21 cellular contexts compared by ENCODE assay signal in the genomic region with DNA sequence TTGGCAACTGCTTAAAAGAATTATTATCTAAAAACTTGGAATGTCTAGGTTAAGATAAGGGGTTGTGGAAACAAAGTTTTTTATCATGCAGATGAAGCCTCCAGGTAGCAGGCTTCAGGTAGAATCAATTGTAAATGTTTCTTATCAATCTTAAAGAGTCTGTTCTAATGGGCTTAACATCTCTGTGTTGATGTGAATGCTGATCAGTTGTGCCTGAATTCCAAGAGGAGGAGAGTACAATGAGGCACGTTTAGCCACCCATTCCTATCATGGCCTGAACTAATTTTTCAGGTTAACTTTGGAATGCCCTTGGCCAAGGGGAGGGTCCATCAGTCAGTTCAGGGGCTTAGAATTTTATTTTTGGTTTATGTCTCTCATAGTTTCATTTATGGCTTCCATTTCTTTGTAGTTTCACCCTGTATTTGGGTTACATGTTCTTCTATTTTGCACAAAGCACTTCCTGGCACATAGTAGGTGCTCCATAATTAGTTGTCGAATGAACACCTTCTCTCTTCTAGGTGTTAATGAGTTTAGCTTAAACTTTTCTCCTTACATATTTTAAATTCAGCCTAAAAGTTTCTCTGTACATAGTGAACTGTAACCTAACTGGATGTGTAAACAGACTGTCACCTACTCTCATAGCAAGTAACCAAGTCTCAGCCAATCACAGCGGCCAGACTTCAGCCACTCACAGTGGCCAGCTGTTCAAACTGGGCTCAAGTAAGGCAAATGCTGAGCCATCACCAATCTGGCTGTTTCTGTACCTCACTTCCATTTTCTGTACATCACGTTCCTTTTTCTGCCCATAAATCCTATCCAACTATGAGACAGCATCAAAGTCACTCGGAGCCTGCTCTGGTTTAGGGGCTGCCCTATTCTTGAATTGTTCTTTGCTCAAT. TPM values are rescaled to one million over a fixed set of nuclear protein-coding genes. Genes with fewer than 3 reads are reported as not detected.
DNase-seq lines count a peak whose midpoint lies in the region; ATAC-seq, FAIRE-seq and TF ChIP-seq lines count a peak whose summit lies in the region.
"Had no signal": no experiment of that assay in that cellular context is flagged by ENCODE, and none has a peak within 500 bp of the region (broad histone marks: within the 10 kb centered on the region; RNA-seq: fewer than 3 reads in every experiment).

No MANE protein-coding gene starts in this region.

- no peaks in the 10 kb centered on the region for H3K36me3 ChIP-seq in right lobe of liver
- no peaks in the 10 kb centered on the region for H3K36me3 ChIP-seq in HepG2 (replicated peaks in 1 of 2; ENCODE audit: control insufficient read depth in 1 of 2, insufficient read depth in 2 of 2, low read length in 2 of 2)
- H3K36me3 ChIP-seq: neural progenitor cell, uterus had no signal

- TF ChIP-seq RAD21 in HepG2 (CRISPR knock-in tag; IDR thresholded peaks at IDR 0.05) = no peak

- H3K27me3 ChIP-seq in right lobe of liver = no peaks in the 10 kb centered on the region
- H3K27me3 ChIP-seq in HepG2 (ENCODE audit: control insufficient read depth in 1 of 2, insufficient read depth in 2 of 2, low read length in 2 of 2) = peaks cover 0 to 2% of the 10 kb centered on the region in 2 experiments; a peak in 1 of 5 replicates
- H3K27me3 ChIP-seq: neural progenitor cell, stomach, uterus had no signal

- no peaks in the 10 kb centered on the region for H3K9me3 ChIP-seq in right lobe of liver
- no peaks in the 10 kb centered on the region for H3K9me3 ChIP-seq in HepG2 (ENCODE audit: low read length)
- no peaks in the 10 kb centered on the region for H3K9me3 ChIP-seq in T-helper 17 cell (ENCODE audit: control insufficient read depth, low read length, poor library complexity, severe bottlenecking)
- H3K9me3 ChIP-seq: heart right ventricle, stomach, uterus had no signal

- no peaks in the 10 kb centered on the region for H3K79me2 ChIP-seq in HepG2 (ENCODE audit: insufficient read depth, low read length)

- no peaks in the 10 kb centered on the region for H4K20me1 ChIP-seq in HepG2 (ENCODE audit: insufficient read depth, low read length)

- H3K9ac ChIP-seq in HepG2 (ENCODE audit: insufficient read depth, low read depth, low read length) = no peak overlapping the region
- H3K9ac ChIP-seq: neural progenitor cell had no signal

- TF ChIP-seq CTCF in right lobe of liver (IDR thresholded peaks at IDR 0.05) = no peak
- no peak for TF ChIP-seq CTCF in HepG2 (CRISPR knock-in tag; IDR thresholded peaks at IDR 0.05)

- 34% methylated on average over 4 of the region's 5 CpGs for WGBS in right lobe of liver (ENCODE audit: insufficient coverage, low coverage, low lambda C conversion rate, missing lambda C conversion rate)
- 3% methylated on average over 5 of the region's 5 CpGs for WGBS in HepG2 (ENCODE audit: low lambda C conversion rate)

- in situ Hi-C loops in HepG2 (cut with HindIII; ENCODE audit: extremely low pct_ligation_motif_present, low pct_unique_long_range_greater_than_20kb) = no loop called here

- CTCF ChIA-PET in HepG2 (lab: Yijun Ruan, JAX; ENCODE audit: low intra/inter-chr PET ratio, low total read pairs) = no interaction called here
- CTCF ChIA-PET in activated CD4-positive, alpha-beta T cell treated with anti-CD3 and anti-CD28 coated beads for 36 hours (lab: Charles Lee) = interaction anchor here (0.7 kb wide), 1 partner anchor 476 kb away, joined by 4 read pairs; no protein-coding TSS in a partner anchor

- H3K27ac ChIP-seq in right lobe of liver (no peak overlapping the region), HepG2 (ENCODE audit: extremely low read length, insufficient read depth, low read length) (no peak overlapping the region)
- H3K27ac ChIP-seq: neural progenitor cell, uterus, WERI-Rb-1 had no signal

- FAIRE-seq in HepG2 (lab: Jason Lieb, UNC) = no peak
- FAIRE-seq: bronchial epithelial cell had no signal

- no peak overlapping the region for H3K4me3 ChIP-seq in right lobe of liver
- H3K4me3 ChIP-seq in HepG2 (replicated peaks in 1 of 3; ENCODE audit: insufficient read depth in 1 of 3, low read depth in 2 of 3, low read length in 3 of 3) = no peak overlapping the region
- H3K4me3 ChIP-seq: heart right ventricle, neural progenitor cell, stomach, uterus had no signal

- no peaks in the 10 kb centered on the region for H3K27me3 Mint-ChIP-seq in T-helper 17 cell
- H3K27me3 Mint-ChIP-seq in activated CD4-positive, alpha-beta T cell treated with anti-CD3 and anti-CD28 coated beads for 36 hours = peaks cover 16% of the 10 kb centered on the region

- peak overlapping the region; percentile 82 for H3K27ac Mint-ChIP-seq in T-helper 17 cell
- no peak overlapping the region for H3K27ac Mint-ChIP-seq in activated CD4-positive, alpha-beta T cell treated with anti-CD3 and anti-CD28 coated beads for 36 hours
- H3K27ac Mint-ChIP-seq: activated naive CD8-positive, alpha-beta T cell treated with anti-CD3 and anti-CD28 coated beads, Interleukin-2, amount 50 U/mL, for 24 hours; activated T-helper 1 cell treated with anti-CD3 and anti-CD28 coated beads, Interleukin-12 subunit alpha, Interleukin-12 subunit beta, Interleukin-2, Interleukin-4 antibody, amounts not matched to agents 30 ng/mL and 10 ng/mL and 1 ng/mL, durations not matched to agents 14 hours and 24 hours and 36 hours; mesothelial cell of epicardium; neural progenitor cell had no signal

- H3K36me3 Mint-ChIP-seq in T-helper 17 cell (ENCODE audit: low read depth) = peaks cover 2% of the 10 kb centered on the region
- no peaks in the 10 kb centered on the region for H3K36me3 Mint-ChIP-seq in activated CD4-positive, alpha-beta T cell treated with anti-CD3 and anti-CD28 coated beads for 36 hours (ENCODE audit: low read depth)
- H3K36me3 Mint-ChIP-seq: mesothelial cell of epicardium, neural progenitor cell had no signal

- DNase-seq in right lobe of liver (no peak), HepG2 (ENCODE audit: low spot score) (no peak), T-helper 17 cell (no peak), medulla oblongata (ENCODE audit: extremely low spot score) (peak; percentile 22), inferior parietal cortex (ENCODE audit: extremely low spot score) (no peak)
- DNase-seq in activated CD4-positive, alpha-beta T cell treated with anti-CD3 and anti-CD28 coated beads for 36 hours = no peak
- no peak for DNase-seq in effector CD8-positive, alpha-beta T cell (lab: John Stamatoyannopoulos, UW)
- DNase-seq: activated naive CD8-positive, alpha-beta T cell treated with anti-CD3 and anti-CD28 coated beads, Interleukin-2, amount 50 U/mL, for 24 hours; COR-L47; effector CD4-positive, alpha-beta T cell; heart right ventricle; NK-92 treated with Interleukin-12 subunit alpha and Interleukin-12 subunit beta, amount 100 ng/mL, for 24 hours; stomach; uterus; WERI-Rb-1 had no signal

- TF ChIP-seq EP300 in HepG2 (IDR thresholded peaks at IDR 0.05; ENCODE audit: low read depth in 2 of 2, low read length in 2 of 2) = no peak
- TF ChIP-seq EP300 in HepG2 (CRISPR knock-in tag; IDR thresholded peaks at IDR 0.05; ENCODE audit: borderline replicate concordance) = no peak

- TF ChIP-seq POLR2A in right lobe of liver (IDR thresholded peaks at IDR 0.05) = no peak
- no peak for TF ChIP-seq POLR2A in HepG2 (IDR thresholded peaks at IDR 0.05; ENCODE audit: insufficient read depth in 1 of 2, low read depth in 2 of 2, low read length in 2 of 2)

- intact Hi-C loops in right lobe of liver (cut with DNase I) = no loop called here
- intact Hi-C loops in HepG2 (cut with micrococcal nuclease; ENCODE audit: unreplicated experiment) = no loop called here
- intact Hi-C loops in activated CD4-positive, alpha-beta T cell treated with anti-CD3 and anti-CD28 coated beads for 36 hours (cut with DNase I, micrococcal nuclease) = no loop called here

- no peaks in the 10 kb centered on the region for H3K9me3 Mint-ChIP-seq in activated CD4-positive, alpha-beta T cell treated with anti-CD3 and anti-CD28 coated beads for 36 hours (ENCODE audit: low read depth)
- H3K9me3 Mint-ChIP-seq: activated naive CD8-positive, alpha-beta T cell treated with anti-CD3 and anti-CD28 coated beads, Interleukin-2, amount 50 U/mL, for 24 hours; activated T-helper 1 cell treated with anti-CD3 and anti-CD28 coated beads, Interleukin-12 subunit alpha, Interleukin-12 subunit beta, Interleukin-2, Interleukin-4 antibody, amounts not matched to agents 30 ng/mL and 10 ng/mL and 1 ng/mL, durations not matched to agents 14 hours and 24 hours and 36 hours; mesothelial cell of epicardium; neural progenitor cell had no signal

- H3K4me1 Mint-ChIP-seq in T-helper 17 cell = peaks cover 20% of the 10 kb centered on the region
- no peaks in the 10 kb centered on the region for H3K4me1 Mint-ChIP-seq in activated CD4-positive, alpha-beta T cell treated with anti-CD3 and anti-CD28 coated beads for 36 hours
- H3K4me1 Mint-ChIP-seq: neural progenitor cell had no signal

- BruUV-seq in HepG2 (replicated peaks; lab: Mats Ljungman, UMichigan) = no TSS peak

- H3K4me1 ChIP-seq in right lobe of liver (no peaks in the 10 kb centered on the region), HepG2 (ENCODE audit: insufficient read depth, low read length) (no peaks in the 10 kb centered on the region)
- H3K4me1 ChIP-seq: neural progenitor cell, uterus had no signal

- no peak overlapping the region for H3K4me2 ChIP-seq in HepG2 (ENCODE audit: low read depth, low read length)
- H3K4me2 ChIP-seq: neural progenitor cell had no signal

- POLR2A ChIA-PET in HepG2 (lab: Yijun Ruan, JAX) = no interaction called here
- POLR2A ChIA-PET in activated CD4-positive, alpha-beta T cell treated with anti-CD3 and anti-CD28 coated beads for 36 hours (lab: Charles Lee) = no interaction called here

- no peak overlapping the region for H2AFZ ChIP-seq in HepG2 (ENCODE audit: low read length)

- H3K4me3 Mint-ChIP-seq in T-helper 17 cell = no peak overlapping the region
- H3K4me3 Mint-ChIP-seq in activated CD4-positive, alpha-beta T cell treated with anti-CD3 and anti-CD28 coated beads for 36 hours = no peak overlapping the region
- H3K4me3 Mint-ChIP-seq: activated naive CD8-positive, alpha-beta T cell treated with anti-CD3 and anti-CD28 coated beads, Interleukin-2, amount 50 U/mL, for 24 hours; activated T-helper 1 cell treated with anti-CD3 and anti-CD28 coated beads, Interleukin-12 subunit alpha, Interleukin-12 subunit beta, Interleukin-2, Interleukin-4 antibody, amounts not matched to agents 30 ng/mL and 10 ng/mL and 1 ng/mL, durations not matched to agents 14 hours and 24 hours and 36 hours; mesothelial cell of epicardium; neural progenitor cell had no signal

- ATAC-seq in right lobe of liver (peak; percentile 13 to 53 (median 45)), HepG2 (no peak), T-helper 17 cell (no peak), GM21737 (IDR thresholded peaks at IDR 0.05; ENCODE audit: unreplicated experiment) (no peak)
- ATAC-seq in activated CD4-positive, alpha-beta T cell treated with anti-CD3 and anti-CD28 coated beads for 36 hours = no peak
- ATAC-seq: activated naive CD8-positive, alpha-beta T cell treated with anti-CD3 and anti-CD28 coated beads, Interleukin-2, amount 50 U/mL, for 24 hours had no signal

RNA-seq across cellular contexts. Expression of gene ALOX5, which starts 34.7 kb away (rescaled TPM):
- total RNA-seq in right lobe of liver (10 to 100 TPM in 2 of 6 experiments, 1 to 10 TPM in 4; 3.1 to 10.9 (median 6.6) TPM), HepG2 (2016; rRNA removed; fragmentation: Illumina TruSeq; extraction: Trizol) (not detected in 2 replicates), T-helper 17 cell (10 to 100 TPM; 19.8 to 66.6 TPM)
- total RNA-seq in HepG2 (2016; cell fraction: cytosol; rRNA removed; fragmentation: Illumina TruSeq; extraction: Trizol; ENCODE audit: low read depth) = not detected in 2 replicates
- not detected in 2 replicates for total RNA-seq in HepG2 (2016; cell fraction: insoluble cytoplasmic fraction; rRNA removed; fragmentation: Illumina TruSeq; extraction: Trizol)
- not detected in 2 replicates for total RNA-seq in HepG2 (2016; cell fraction: membrane; rRNA removed; fragmentation: Illumina TruSeq; extraction: Trizol)
- not detected in 2 replicates for total RNA-seq in HepG2 (2016; cell fraction: nucleus; rRNA removed; fragmentation: Illumina TruSeq; extraction: Trizol)
- 0.04 TPM in 1 of 2 replicates, not detected in the other for polyA plus RNA-seq in HepG2 (2011; rRNA removed)
- 0.01 TPM in 1 of 2 replicates, not detected in the other for polyA plus RNA-seq in HepG2 (2011; cell fraction: cytosol; rRNA removed)
- polyA plus RNA-seq in HepG2 (2011; cell fraction: nucleus; rRNA removed) = 0.73 and 0.93 TPM in 2 replicates
- 0.25 and 0.31 TPM in 2 replicates for polyA plus RNA-seq in HepG2 (2012)
- not detected in 2 replicates for polyA plus RNA-seq in HepG2 (2016; cell fraction: cytosol; fragmentation: Illumina TruSeq; extraction: Trizol; ENCODE audit: low read depth)
- polyA plus RNA-seq in HepG2 (2016; cell fraction: insoluble cytoplasmic fraction; fragmentation: Illumina TruSeq; extraction: Trizol; ENCODE audit: low read depth) = not detected in 2 replicates
- not detected in 2 replicates for polyA plus RNA-seq in HepG2 (2016; cell fraction: membrane; fragmentation: Illumina TruSeq; extraction: Trizol; ENCODE audit: low read depth)
- not detected in 2 replicates for polyA plus RNA-seq in HepG2 (2016; cell fraction: nucleus; fragmentation: Illumina TruSeq; extraction: Trizol; ENCODE audit: insufficient read depth, low read depth)
- polyA minus RNA-seq in HepG2 (2011; rRNA and poly(A)+ RNA removed; ENCODE audit: low replicate concordance) = 2.4 TPM in 1 of 2 replicates, not detected in the other
- polyA minus RNA-seq in HepG2 (2011; cell fraction: cytosol; rRNA and poly(A)+ RNA removed) = not detected in 2 replicates
- not detected in 2 replicates for polyA minus RNA-seq in HepG2 (2011; cell fraction: nucleus; rRNA and poly(A)+ RNA removed)
- under 1 TPM; 0.21 to 0.26 TPM for total RNA-seq in activated CD4-positive, alpha-beta T cell treated with anti-CD3 and anti-CD28 coated beads for 36 hours
- total RNA-seq: fibroblast of lung had no signal
- polyA plus RNA-seq: fibroblast of lung had no signal

Comparison
In these comparisons a context has a peak if more than half of its experiments do, and no peak if none do; other contexts are left out.
1. ATAC-seq: peak in right lobe of liver (4 of 4); none in HepG2 (single experiment), T-helper 17 cell (single experiment), activated CD4-positive, alpha-beta T cell treated with anti-CD3 and anti-CD28 coated beads for 36 hours (single experiment) and GM21737 (single experiment).